10 cellular contexts compared by ENCODE assay signal in the genomic region with DNA sequence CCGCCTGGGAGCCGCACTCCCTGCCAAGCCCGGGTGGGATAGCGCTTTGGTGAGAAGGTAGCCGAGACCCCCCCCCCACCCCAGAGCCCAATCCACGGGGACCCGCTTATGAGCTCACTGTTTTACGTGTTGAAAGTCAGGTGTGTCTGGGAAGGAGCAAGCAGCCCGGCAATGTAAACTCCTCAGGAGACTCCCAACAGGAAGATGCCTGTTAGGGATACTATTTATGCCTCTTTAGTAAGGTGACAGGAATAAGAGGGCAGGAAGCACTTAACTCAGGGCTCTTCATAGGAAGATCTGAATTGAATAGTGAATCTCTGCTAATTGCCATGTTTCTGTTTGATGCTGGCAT. TPM values are rescaled to one million over a fixed set of nuclear protein-coding genes. Genes with fewer than 3 reads are reported as not detected.
DNase-seq lines count a peak whose midpoint lies in the region; ATAC-seq and TF ChIP-seq lines count a peak whose summit lies in the region.
"Had no signal": no experiment of that assay in that cellular context is flagged by ENCODE, and none has a peak within 500 bp of the region (broad histone marks: within the 10 kb centered on the region; RNA-seq: fewer than 3 reads in every experiment).

No MANE protein-coding gene starts in this region.

- H3K9me3 ChIP-seq in iPS-20b (ENCODE audit: insufficient read depth, low read depth, low read length): no peaks in the 10 kb centered on the region
- no peaks in the 10 kb centered on the region for H3K9me3 ChIP-seq in testis
- no peaks in the 10 kb centered on the region for H3K9me3 ChIP-seq in OCI-LY7 (ENCODE audit: low read length)

- no peak for TF ChIP-seq CTCF in testis (IDR thresholded peaks at IDR 0.05)
- TF ChIP-seq CTCF in OCI-LY7 (conservative IDR thresholded peaks at IDR 0.05; ENCODE audit: low read length): no peak

- H3K27ac Mint-ChIP-seq in activated naive CD8-positive, alpha-beta T cell treated with anti-CD3 and anti-CD28 coated beads for 36 hours: no peak overlapping the region
- H3K27ac Mint-ChIP-seq: activated CD8-positive, alpha-beta T cell treated with anti-CD3 and anti-CD28 coated beads, Interleukin-2, amount 10 ng/mL, durations not matched to agents 7 days and 5 days had no signal

- peak; percentile 24 for DNase-seq in NCI-H748 (lab: John Stamatoyannopoulos, UW; ENCODE audit: unreplicated experiment)
- no peak for DNase-seq in NCI-H748 treated with DMSO at 0.1 percent for 48 hours (lab: John Stamatoyannopoulos, UW)
- DNase-seq in activated naive CD8-positive, alpha-beta T cell treated with anti-CD3 and anti-CD28 coated beads for 36 hours: no peak
- DNase-seq in testis: no peak
- DNase-seq in NCI-H1092 treated with DMSO at 0.1 percent for 48 hours (lab: John Stamatoyannopoulos, UW): no peak
- DNase-seq in OCI-LY7 (ENCODE audit: low spot score): no peak
- DNase-seq: activated CD8-positive, alpha-beta T cell treated with anti-CD3 and anti-CD28 coated beads, Interleukin-2, amount 10 ng/mL, durations not matched to agents 7 days and 5 days; AML-193 had no signal

- TF ChIP-seq POLR2A in testis (IDR thresholded peaks at IDR 0.05): no peak

- ATAC-seq in GM21423 (IDR thresholded peaks at IDR 0.05; ENCODE audit: unreplicated experiment): no peak

- H3K9me2 ChIP-seq in OCI-LY7 (ENCODE audit: insufficient read depth, low read length): no peaks in the 10 kb centered on the region

- CTCF ChIA-PET in OCI-LY7 (lab: Charles Lee; ENCODE audit: unreplicated experiment): no interaction called here

- H3K4me1 Mint-ChIP-seq in activated naive CD8-positive, alpha-beta T cell treated with anti-CD3 and anti-CD28 coated beads for 36 hours: peaks cover 3% of the 10 kb centered on the region

- H3K4me3 ChIP-seq in iPS-20b (ENCODE audit: low read length) (peak overlapping the region; percentile 56; the same call in 1 of the 2 replicates), testis (peak overlapping the region; percentile 49 to 56), OCI-LY7 (ENCODE audit: low read depth, low read length, poor library complexity, severe bottlenecking) (no peak overlapping the region)

- H3K27me3 ChIP-seq in iPS-20b (ENCODE audit: insufficient read depth, low read length) (peaks cover 30% of the 10 kb centered on the region; the same call in 1 of the 2 replicates), testis (no peaks in the 10 kb centered on the region)

- no peak overlapping the region for H3K9ac ChIP-seq in iPS-20b (ENCODE audit: low read depth, low read length)

- H3K4me1 ChIP-seq in iPS-20b (ENCODE audit: insufficient read depth, low read length) (peaks cover 5% of the 10 kb centered on the region), testis (no peaks in the 10 kb centered on the region), OCI-LY7 (ENCODE audit: insufficient read depth, low read length, poor library complexity, severe bottlenecking) (peaks cover 9% of the 10 kb centered on the region)

- H2AFZ ChIP-seq in OCI-LY7 (ENCODE audit: low read length): no peak overlapping the region

- H4K20me1 ChIP-seq in OCI-LY7 (ENCODE audit: insufficient read depth, low read length): no peaks in the 10 kb centered on the region

- BruUV-seq in OCI-LY7 (replicated peaks; lab: Mats Ljungman, UMichigan): no TSS peak

- intact Hi-C loops in testis (cut with DNase I; ENCODE audit: low total_unique reads) (no loop called here), OCI-LY7 (cut with micrococcal nuclease; ENCODE audit: unreplicated experiment) (no loop called here)

- H3K36me3 ChIP-seq in iPS-20b (ENCODE audit: insufficient read depth, low read depth, low read length): no peaks in the 10 kb centered on the region
- H3K36me3 ChIP-seq in testis (ENCODE audit: low read depth, missing control alignments): no peaks in the 10 kb centered on the region
- no peaks in the 10 kb centered on the region for H3K36me3 ChIP-seq in OCI-LY7 (ENCODE audit: insufficient read depth, low read length)

- no peaks in the 10 kb centered on the region for H3K36me3 Mint-ChIP-seq in activated naive CD8-positive, alpha-beta T cell treated with anti-CD3 and anti-CD28 coated beads for 36 hours

- no peak overlapping the region; the same call in 1 of the 2 replicates for H3K4me2 ChIP-seq in OCI-LY7 (ENCODE audit: low read length)

- 2 to 3% methylated on average over 8 to 9 of the region's 9 CpGs for WGBS in testis, 2 donors

- peaks cover 42% of the 10 kb centered on the region for H3K27me3 Mint-ChIP-seq in activated naive CD8-positive, alpha-beta T cell treated with anti-CD3 and anti-CD28 coated beads for 36 hours

- POLR2A ChIA-PET in OCI-LY7 (lab: Charles Lee): interaction anchor here (1.0 kb wide), 1 partner anchor 19 kb away, joined by 3 read pairs; no protein-coding TSS in a partner anchor

- H3K27ac ChIP-seq in iPS-20b (ENCODE audit: low read length) (no peak overlapping the region), testis (no peak overlapping the region), OCI-LY7 (ENCODE audit: low read depth, low read length, poor library complexity, severe bottlenecking) (no peak overlapping the region)

- peak overlapping the region; percentile 36 for H3K4me3 Mint-ChIP-seq in activated naive CD8-positive, alpha-beta T cell treated with anti-CD3 and anti-CD28 coated beads for 36 hours
- H3K4me3 Mint-ChIP-seq: activated CD8-positive, alpha-beta T cell treated with anti-CD3 and anti-CD28 coated beads, Interleukin-2, amount 10 ng/mL, durations not matched to agents 7 days and 5 days had no signal

- no peaks in the 10 kb centered on the region for H3K79me2 ChIP-seq in OCI-LY7 (ENCODE audit: insufficient read depth, low read depth, low read length)

- H3K9me3 Mint-ChIP-seq in activated naive CD8-positive, alpha-beta T cell treated with anti-CD3 and anti-CD28 coated beads for 36 hours: no peaks in the 10 kb centered on the region

RNA-seq across cellular contexts. Expression of a gene that starts 0.4 kb away (rescaled TPM):
- total RNA-seq in activated naive CD8-positive, alpha-beta T cell treated with anti-CD3 and anti-CD28 coated beads for 36 hours: not detected
- total RNA-seq in testis (10 to 100 TPM in 1 of 2 donors, 1 to 10 TPM in 1; 6.2 to 11.9 TPM), OCI-LY7 (2022) (0.41 and 0.46 TPM in 2 replicates)
- 8.8 TPM for polyA plus RNA-seq in testis (ENCODE audit: insufficient read depth, low read depth, low replicate concordance)
- total RNA-seq in OCI-LY7 (2014; rRNA removed; shearing (Covaris generic)): 0.08 and 0.19 TPM in 2 replicates
- total RNA-seq: activated CD8-positive, alpha-beta T cell treated with anti-CD3 and anti-CD28 coated beads, Interleukin-2, amount 10 ng/mL, durations not matched to agents 7 days and 5 days had no signal

Comparison
In these comparisons a context has a peak if more than half of its experiments do, and no peak if none do; other contexts are left out.
1. RNA of a gene that starts 0.4 kb away (total RNA-seq): 6.2 to 11.9 TPM in testis; 0.08 to 0.46 TPM in OCI-LY7 and not detected in activated naive CD8-positive, alpha-beta T cell treated with anti-CD3 and anti-CD28 coated beads for 36 hours; every median in the first group is over 4 times any median in the second.